ENCODE assay signal across 14 cellular contexts in genomic region chr19:44947041-44947581, GRCh38. TPM values are rescaled to one million over a fixed set of nuclear protein-coding genes. Genes with fewer than 3 reads are reported as not detected.
"Had no signal": no experiment of that assay in that cellular context is flagged by ENCODE, and none has a peak within 500 bp of the region (broad histone marks: within the 10 kb centered on the region; RNA-seq: fewer than 3 reads in every experiment).

No MANE protein-coding gene starts in this region.

- ATAC-seq: activated T-cell treated with anti-CD3 and anti-CD28 coated beads, Interleukin-2, amount 50 U/mL, for 72 hours; left cardiac atrium; mucosa of descending colon; naive thymus-derived CD8-positive, alpha-beta T cell; T-helper 17 cell had no signal

- H3K36me3 Mint-ChIP-seq: activated naive CD8-positive, alpha-beta T cell treated with anti-CD3 and anti-CD28 coated beads for 36 hours had no signal

- H3K9me3 Mint-ChIP-seq: activated CD4-positive, alpha-beta memory T cell treated with anti-CD3 and anti-CD28 coated beads, Interleukin-2, amount 10 ng/mL, durations not matched to agents 7 days and 5 days; activated naive CD8-positive, alpha-beta T cell treated with anti-CD3 and anti-CD28 coated beads for 36 hours; activated T-cell treated with anti-CD3 and anti-CD28 coated beads, Interleukin-2, amount 50 U/mL, for 72 hours; immature natural killer cell; naive thymus-derived CD8-positive, alpha-beta T cell had no signal

- H3K27ac ChIP-seq: esophagus muscularis mucosa, ovary, thyroid gland had no signal

- H3K4me3 Mint-ChIP-seq: activated CD4-positive, alpha-beta memory T cell treated with anti-CD3 and anti-CD28 coated beads, Interleukin-2, amount 10 ng/mL, durations not matched to agents 7 days and 5 days; activated naive CD8-positive, alpha-beta T cell treated with anti-CD3 and anti-CD28 coated beads for 36 hours; activated T-cell treated with anti-CD3 and anti-CD28 coated beads, Interleukin-2, amount 50 U/mL, for 72 hours; immature natural killer cell; naive thymus-derived CD8-positive, alpha-beta T cell; T-helper 17 cell had no signal

- H3K27me3 ChIP-seq: esophagus muscularis mucosa, ovary, thyroid gland had no signal

- H3K27ac Mint-ChIP-seq: activated CD4-positive, alpha-beta memory T cell treated with anti-CD3 and anti-CD28 coated beads, Interleukin-2, amount 10 ng/mL, durations not matched to agents 7 days and 5 days; activated naive CD8-positive, alpha-beta T cell treated with anti-CD3 and anti-CD28 coated beads for 36 hours; activated T-cell treated with anti-CD3 and anti-CD28 coated beads, Interleukin-2, amount 50 U/mL, for 72 hours; immature natural killer cell; T-helper 17 cell had no signal

- H3K9me3 ChIP-seq: esophagus muscularis mucosa, mucosa of descending colon, ovary, thyroid gland had no signal

- H3K36me3 ChIP-seq: ovary had no signal

- DNase-seq: activated CD4-positive, alpha-beta memory T cell treated with anti-CD3 and anti-CD28 coated beads, Interleukin-2, amount 10 ng/mL, durations not matched to agents 7 days and 5 days; activated gamma-delta T cell treated with Interleukin-2 at 50 U/mL for 16 hours; activated naive CD8-positive, alpha-beta T cell treated with anti-CD3 and anti-CD28 coated beads for 36 hours; activated T-cell treated with anti-CD3 and anti-CD28 coated beads, Interleukin-2, amount 50 U/mL, for 72 hours; immature natural killer cell; left cardiac atrium; mucosa of descending colon; naive thymus-derived CD8-positive, alpha-beta T cell; ovary; stimulated activated CD4-positive, alpha-beta T cell treated with anti-CD3 and anti-CD28 coated beads, Interleukin-15, amount 100 ng/mL, for 24 hours; T-helper 17 cell; thyroid gland had no signal

- H3K4me3 ChIP-seq: esophagus muscularis mucosa, lung, mucosa of descending colon, ovary, thyroid gland had no signal

- H3K27me3 Mint-ChIP-seq: activated CD4-positive, alpha-beta memory T cell treated with anti-CD3 and anti-CD28 coated beads, Interleukin-2, amount 10 ng/mL, durations not matched to agents 7 days and 5 days; activated naive CD8-positive, alpha-beta T cell treated with anti-CD3 and anti-CD28 coated beads for 36 hours; naive thymus-derived CD8-positive, alpha-beta T cell had no signal

RNA-seq across cellular contexts. Expression of gene APOC2, which starts 1.3 kb away (rescaled TPM):
- polyA plus RNA-seq: naive thymus-derived CD8-positive, alpha-beta T cell had no signal

RNA-seq across cellular contexts. Expression of gene APOC4, which starts 5.1 kb away (rescaled TPM):
- polyA plus RNA-seq: immature natural killer cell; naive thymus-derived CD8-positive, alpha-beta T cell; ovary had no signal

RNA-seq across cellular contexts. Expression of gene APOC1, which starts 32.7 kb away (rescaled TPM):
- polyA plus RNA-seq: naive thymus-derived CD8-positive, alpha-beta T cell had no signal

RNA-seq across cellular contexts. Expression of gene APOE, which starts 41.5 kb away (rescaled TPM):
- polyA plus RNA-seq: immature natural killer cell; naive thymus-derived CD8-positive, alpha-beta T cell had no signal
